Comparison of ENCODE assay signal across 8 cellular contexts in the genomic region with DNA sequence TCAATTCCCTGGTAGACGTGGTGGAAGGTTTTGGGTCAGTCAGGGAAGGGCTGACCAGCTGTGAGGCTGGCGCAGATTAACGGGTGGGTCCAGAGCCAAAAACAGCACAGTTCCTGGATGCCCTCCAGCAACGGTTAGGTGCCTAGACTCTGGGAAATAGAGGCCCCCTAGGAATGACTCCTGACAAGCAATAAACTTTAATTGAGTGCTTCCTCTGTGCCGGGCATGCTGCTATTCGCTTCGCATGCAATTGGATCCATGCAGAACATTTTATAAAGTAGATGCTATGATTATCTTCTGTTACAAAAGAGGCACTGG. TPM values are rescaled to one million over a fixed set of nuclear protein-coding genes. Genes with fewer than 3 reads are reported as not detected.
A peak's percentile ranks its signal among the peaks of the same experiment; 100 is the strongest.
DNase-seq lines count a peak whose midpoint lies in the region; ATAC-seq and TF ChIP-seq lines count a peak whose summit lies in the region.

No MANE protein-coding gene starts in this region.

- no peaks in the 10 kb centered on the region for H3K9me3 Mint-ChIP-seq in T-cell
- H3K9me3 Mint-ChIP-seq in osteocyte (ENCODE audit: unreplicated experiment) = no peaks in the 10 kb centered on the region

- ATAC-seq in Right ventricle myocardium inferior (peak; percentile 43), T-cell (replicated peaks in 1 of 4) (no peak), GM21825 (IDR thresholded peaks at IDR 0.05; ENCODE audit: unreplicated experiment) (no peak), HG02870 (IDR thresholded peaks at IDR 0.05; ENCODE audit: unreplicated experiment) (no peak)

- CTCF ChIA-PET in T-cell (lab: Charles Lee) = no interaction called here

- no peak for DNase-seq in Right ventricle myocardium inferior (ENCODE audit: missing footprints)
- no peak for DNase-seq in cardiac septum (ENCODE audit: low spot score)
- DNase-seq in T-cell = no peak
- peak; percentile 67 for DNase-seq in fibroblast of the aortic adventitia (ENCODE audit: low read depth)
- DNase-seq in osteocyte (ENCODE audit: extremely low spot score, unreplicated experiment) = no peak
- DNase-seq in stimulated activated naive CD4-positive, alpha-beta T cell (lab: John Stamatoyannopoulos, UW) = no peak

- H3K27me3 Mint-ChIP-seq in T-cell (peaks cover 0 to 9% of the 10 kb centered on the region in 2 donors), osteocyte (ENCODE audit: unreplicated experiment) (no peaks in the 10 kb centered on the region)

- H3K4me1 Mint-ChIP-seq in T-cell (peaks cover 33 to 52% (median 45%) of the 10 kb centered on the region in 3 donors), osteocyte (ENCODE audit: unreplicated experiment) (peaks cover 31% of the 10 kb centered on the region)

- TF ChIP-seq CTCF in fibroblast of the aortic adventitia (IDR thresholded peaks at IDR 0.05; ENCODE audit: insufficient read depth, low read length) = no peak
- no peak for TF ChIP-seq CTCF in osteocyte (IDR thresholded peaks at IDR 0.05)

- H3K27ac Mint-ChIP-seq in T-cell (peak overlapping the region; percentile 74 to 75), osteocyte (ENCODE audit: unreplicated experiment) (peak overlapping the region; percentile 90)

- H3K4me3 Mint-ChIP-seq in T-cell (peak overlapping the region; percentile 74 to 87 (median 80)), osteocyte (ENCODE audit: unreplicated experiment) (peak overlapping the region; percentile 92)

- H3K4me3 ChIP-seq in fibroblast of the aortic adventitia (ENCODE audit: low read depth, low read length) = peak overlapping the region; percentile 67

- H3K36me3 Mint-ChIP-seq in T-cell (peaks cover 29% of the 10 kb centered on the region), osteocyte (ENCODE audit: unreplicated experiment) (peaks cover 8% of the 10 kb centered on the region)

- intact Hi-C loops in Right ventricle myocardium inferior (cut with DNase I) (no loop called here), cardiac septum (cut with DNase I) (no loop called here)

- POLR2A ChIA-PET in T-cell (lab: Charles Lee) = no interaction called here

RNA-seq across cellular contexts. Expression of gene ZNF449, which starts 0.7 kb away (rescaled TPM):
- total RNA-seq in Right ventricle myocardium inferior = 5.5 TPM
- 6.4 TPM for total RNA-seq in cardiac septum
- total RNA-seq in T-cell = 1 to 10 TPM; 2.5 to 8.1 (median 6.6) TPM
- 5.9 and 11.1 TPM in 2 replicates for total RNA-seq in fibroblast of the aortic adventitia (ENCODE audit: low replicate concordance)
- 12.2 and 13.2 TPM in 2 replicates for total RNA-seq in osteocyte

RNA-seq across cellular contexts. Expression of gene ZNF75D, which starts 1.4 kb away (rescaled TPM):
- total RNA-seq in Right ventricle myocardium inferior = 3.9 TPM
- 2.8 TPM for total RNA-seq in cardiac septum
- 10 to 100 TPM; 10.2 to 16.9 (median 15.2) TPM for total RNA-seq in T-cell
- 7.3 and 8.9 TPM in 2 replicates for total RNA-seq in fibroblast of the aortic adventitia (ENCODE audit: low replicate concordance)
- total RNA-seq in osteocyte = 7.1 and 8.3 TPM in 2 replicates

RNA-seq across cellular contexts. Expression of gene ETDC, which starts 36.0 kb away (rescaled TPM):
- total RNA-seq in Right ventricle myocardium inferior (not detected), cardiac septum (not detected), T-cell (not detected), fibroblast of the aortic adventitia (ENCODE audit: low replicate concordance) (not detected in 2 replicates), osteocyte (not detected in 2 replicates)
